8 cellular contexts compared by ENCODE assay signal in the genomic region with DNA sequence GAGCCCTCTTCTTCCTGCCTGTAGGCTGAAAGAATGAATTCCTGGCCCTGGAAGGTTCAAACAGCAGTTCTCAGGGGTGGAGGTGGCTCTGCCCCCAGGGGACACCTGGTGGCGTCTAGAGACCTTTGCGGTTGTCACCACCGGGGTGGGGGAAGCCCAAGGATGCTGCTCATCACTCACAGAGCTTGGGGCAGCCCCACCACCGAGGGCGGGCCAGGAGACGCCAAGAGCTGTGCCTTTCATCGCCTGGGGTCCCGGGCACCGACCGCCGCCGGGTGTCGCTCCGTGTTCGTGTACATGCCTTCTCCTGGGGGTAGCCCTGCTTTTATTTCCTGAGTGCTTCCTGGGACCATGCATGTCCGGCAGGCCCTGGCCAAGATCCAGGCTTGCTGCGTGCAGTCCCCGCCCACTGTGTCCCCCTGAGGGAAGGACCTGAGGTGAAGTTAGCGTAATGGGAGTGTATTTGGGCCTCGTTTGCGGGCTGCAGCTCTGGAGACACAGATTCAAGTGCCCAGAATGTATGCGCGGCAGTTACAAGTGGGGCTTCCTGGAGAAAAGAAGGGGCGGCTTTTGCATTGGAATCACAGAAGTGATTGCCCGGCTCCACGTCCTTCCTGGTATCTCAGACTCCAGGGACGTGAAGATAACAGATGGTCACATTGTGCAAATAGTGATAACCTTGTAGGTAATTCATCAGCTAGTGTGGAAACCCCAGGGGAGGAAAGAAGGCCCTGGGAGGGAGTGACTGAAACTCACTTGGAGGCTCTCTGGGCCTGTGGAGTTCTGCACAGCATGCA. TPM values are rescaled to one million over a fixed set of nuclear protein-coding genes. Genes with fewer than 3 reads are reported as not detected.
DNase-seq lines count a peak whose midpoint lies in the region; ATAC-seq and FAIRE-seq lines count a peak whose summit lies in the region.

No MANE protein-coding gene starts in this region.

- no peak for FAIRE-seq in small intestine (lab: Jason Lieb, UNC)

- H3K36me3 ChIP-seq in effector memory CD4-positive, alpha-beta T cell (ENCODE audit: control insufficient read depth, insufficient read depth, low read length) = no peaks in the 10 kb centered on the region
- H3K36me3 ChIP-seq in small intestine (ENCODE audit: control insufficient read depth in 2 of 2, insufficient read depth in 2 of 2, low read length in 2 of 2) = no peaks in the 10 kb centered on the region

- DNase-seq in NCI-H1436 (lab: John Stamatoyannopoulos, UW) = peak; percentile 49
- no peak for DNase-seq in NCI-H1436 treated with DMSO at 0.1 percent for 48 hours (lab: John Stamatoyannopoulos, UW)
- peak; percentile 66 to 70 for DNase-seq in activated CD4-positive, alpha-beta T cell treated with anti-CD3 and anti-CD28 coated beads for 24 hours (ENCODE audit: low read depth in 2 of 2)
- DNase-seq in effector memory CD4-positive, alpha-beta T cell = peak; percentile 68 to 73 (median 71)
- DNase-seq in small intestine = peak; percentile 82

- peaks cover 29% of the 10 kb centered on the region for H3K4me1 ChIP-seq in effector memory CD4-positive, alpha-beta T cell (ENCODE audit: control insufficient read depth, insufficient read depth, low read length, poor library complexity, severe bottlenecking)
- H3K4me1 ChIP-seq in small intestine (ENCODE audit: control insufficient read depth in 2 of 2, insufficient read depth in 1 of 2, low read depth in 1 of 2, low read length in 1 of 2) = peaks cover 22 to 34% of the 10 kb centered on the region in 2 donors

- H3K4me3 ChIP-seq in effector memory CD4-positive, alpha-beta T cell (ENCODE audit: insufficient read depth, low read depth, low read length, poor library complexity, severe bottlenecking) = no peak overlapping the region
- H3K4me3 ChIP-seq in small intestine (ENCODE audit: low read depth in 1 of 2, low read length in 2 of 2) = no peak overlapping the region

- H3K9me3 ChIP-seq in effector memory CD4-positive, alpha-beta T cell (ENCODE audit: control insufficient read depth, low read length) = no peaks in the 10 kb centered on the region
- no peaks in the 10 kb centered on the region for H3K9me3 ChIP-seq in small intestine (ENCODE audit: control insufficient read depth, low read depth)

- ATAC-seq in HG03175 (IDR thresholded peaks at IDR 0.05; ENCODE audit: unreplicated experiment) (peak; percentile 46), HG03095 (IDR thresholded peaks at IDR 0.05; ENCODE audit: unreplicated experiment) (no peak), GM21515 (IDR thresholded peaks at IDR 0.05; ENCODE audit: unreplicated experiment) (no peak)

- WGBS in small intestine, 3 donors = 31 to 48% (median 41%) methylated on average over 27 of the region's 27 CpGs

- H3K27me3 ChIP-seq in effector memory CD4-positive, alpha-beta T cell (replicated peaks; ENCODE audit: control insufficient read depth, insufficient read depth, low read length, poor library complexity, severe bottlenecking) = no peaks in the 10 kb centered on the region
- H3K27me3 ChIP-seq in small intestine (ENCODE audit: control insufficient read depth in 2 of 2, insufficient read depth in 2 of 2, low read length in 2 of 2) = no peaks in the 10 kb centered on the region

- peak overlapping the region; percentile 33 for H3K27ac ChIP-seq in effector memory CD4-positive, alpha-beta T cell (ENCODE audit: insufficient read depth, low read length, poor library complexity, severe bottlenecking)
- peak overlapping the region; percentile 56 to 89 for H3K27ac ChIP-seq in small intestine (ENCODE audit: low read depth in 1 of 2, low read length in 1 of 2)

RNA-seq across cellular contexts. Expression of gene DOT1L, which starts 7.8 kb away (rescaled TPM):
- polyA plus RNA-seq in small intestine = 10 to 100 TPM; 15.1 to 22.8 (median 18.2) TPM

RNA-seq across cellular contexts. Expression of gene AP3D1, which starts 20.2 kb away (rescaled TPM):
- 10 to 100 TPM; 68.1 to 90.4 (median 89.4) TPM for polyA plus RNA-seq in small intestine
